In genomic region chr10:72069751-72070501, GRCh38 we compare ENCODE assay signal across 9 cellular contexts. TPM values are rescaled to one million over a fixed set of nuclear protein-coding genes. Genes with fewer than 3 reads are reported as not detected.
DNase-seq lines count a peak whose midpoint lies in the region; ATAC-seq and TF ChIP-seq lines count a peak whose summit lies in the region.
"Had no signal": no experiment of that assay in that cellular context is flagged by ENCODE, and none has a peak within 500 bp of the region (broad histone marks: within the 10 kb centered on the region; RNA-seq: fewer than 3 reads in every experiment).

No MANE protein-coding gene starts in this region.

- TF ChIP-seq CTCF in BJ (IDR thresholded peaks at IDR 0.05; ENCODE audit: insufficient read depth, low read depth, low read length) (peak; percentile 26; the same call in 1 of the 2 replicates), GM10266 (IDR thresholded peaks at IDR 0.05; ENCODE audit: control insufficient read depth, insufficient read depth, low read depth, missing control alignments) (peak; percentile 33), OCI-LY7 (conservative IDR thresholded peaks at IDR 0.05; ENCODE audit: low read length) (peak; percentile 62), foreskin keratinocyte (conservative IDR thresholded peaks at IDR 0.05) (peak; percentile 58), tibial nerve (IDR thresholded peaks at IDR 0.05) (no peak)

- POLR2A ChIA-PET in BJ (lab: Charles Lee): no interaction called here
- POLR2A ChIA-PET in OCI-LY7 (lab: Charles Lee): interaction anchor here (0.7 kb wide), 1 partner anchor 28 kb away, joined by 3 read pairs; no protein-coding TSS in a partner anchor

- no peak for TF ChIP-seq POLR2A in tibial nerve (IDR thresholded peaks at IDR 0.05)

- H3K4me1 ChIP-seq in OCI-LY7 (ENCODE audit: insufficient read depth, low read length, poor library complexity, severe bottlenecking) (peaks cover under 1% of the 10 kb centered on the region), foreskin keratinocyte (no peaks in the 10 kb centered on the region), tibial nerve (peaks cover 0 to 26% (median 0%) of the 10 kb centered on the region in 4 donors)

- no peak for DNase-seq in BJ (ENCODE audit: low read depth)
- no peak for DNase-seq in GM10266 (ENCODE audit: extremely low spot score)
- no peak for DNase-seq in OCI-LY7 (ENCODE audit: low spot score)
- DNase-seq in foreskin keratinocyte: no peak
- DNase-seq in tibial nerve (ENCODE audit: low spot score in 2 of 2): no peak
- DNase-seq in SIG-M5 treated with dmso at 0.1 percent for 504 hours (lab: John Stamatoyannopoulos, UW; ENCODE audit: unreplicated experiment): no peak
- DNase-seq: SIG-M5 had no signal

- no peak for TF ChIP-seq EP300 in tibial nerve (IDR thresholded peaks at IDR 0.05)

- H3K9me3 ChIP-seq in OCI-LY7 (ENCODE audit: low read length) (no peaks in the 10 kb centered on the region), tibial nerve (peaks cover 0 to 10% (median 0%) of the 10 kb centered on the region in 4 donors)

- H3K4me3 ChIP-seq in BJ (ENCODE audit: low read depth, low read length): no peak overlapping the region
- no peak overlapping the region for H3K4me3 ChIP-seq in OCI-LY7 (ENCODE audit: low read depth, low read length, poor library complexity, severe bottlenecking)
- H3K4me3 ChIP-seq in tibial nerve: no peak overlapping the region

- no peaks in the 10 kb centered on the region for H3K79me2 ChIP-seq in OCI-LY7 (ENCODE audit: insufficient read depth, low read depth, low read length)

- CTCF ChIA-PET in BJ (lab: Yijun Ruan, JAX): interaction anchor here (0.5 to 1.1 kb wide), 5 partner anchors 25 to 1364 kb away, joined by 3 read pairs; no protein-coding TSS in a partner anchor
- CTCF ChIA-PET in OCI-LY7 (lab: Charles Lee; ENCODE audit: unreplicated experiment): interaction anchor here (0.6 kb wide), 2 partner anchors 9 to 16 kb away, joined by 3 to 8 read pairs; no protein-coding TSS in a partner anchor

- H3K27me3 ChIP-seq in BJ (ENCODE audit: control insufficient read depth, insufficient read depth, low read length) (peaks cover 5% of the 10 kb centered on the region), foreskin keratinocyte (no peaks in the 10 kb centered on the region), tibial nerve (no peaks in the 10 kb centered on the region)

- ATAC-seq in foreskin keratinocyte (no peak), HG02885 (IDR thresholded peaks at IDR 0.05; ENCODE audit: poor library complexity, unreplicated experiment) (no peak), HG02759 (IDR thresholded peaks at IDR 0.05; ENCODE audit: unreplicated experiment) (no peak)

- intact Hi-C loops in OCI-LY7 (cut with micrococcal nuclease; ENCODE audit: unreplicated experiment): no loop called here

- no peaks in the 10 kb centered on the region for H3K36me3 ChIP-seq in BJ (ENCODE audit: control insufficient read depth, insufficient read depth, low read length)
- H3K36me3 ChIP-seq in OCI-LY7 (ENCODE audit: insufficient read depth, low read length): no peaks in the 10 kb centered on the region
- H3K36me3 ChIP-seq in tibial nerve: peaks cover 0 to 17% (median 0%) of the 10 kb centered on the region in 3 donors

- H2AFZ ChIP-seq in OCI-LY7 (ENCODE audit: low read length): no peak overlapping the region

- H4K20me1 ChIP-seq in OCI-LY7 (ENCODE audit: insufficient read depth, low read length): no peaks in the 10 kb centered on the region

- no peak overlapping the region for H3K4me2 ChIP-seq in OCI-LY7 (ENCODE audit: low read length)

- BruUV-seq in OCI-LY7 (replicated peaks; lab: Mats Ljungman, UMichigan): no TSS peak

- no peak overlapping the region for H3K27ac ChIP-seq in OCI-LY7 (ENCODE audit: low read depth, low read length, poor library complexity, severe bottlenecking)
- no peak overlapping the region for H3K27ac ChIP-seq in foreskin keratinocyte
- no peak overlapping the region for H3K27ac ChIP-seq in tibial nerve

- H3K9me2 ChIP-seq in OCI-LY7 (ENCODE audit: insufficient read depth, low read length): no peaks in the 10 kb centered on the region

- 76 to 77% methylated on average over 7 of the region's 7 CpGs for WGBS in tibial nerve, 2 donors

RNA-seq across cellular contexts. Expression of gene SPOCK2, which starts 18.4 kb away (rescaled TPM):
- polyA plus RNA-seq in BJ (2011; rRNA removed) (0.04 and 0.06 TPM in 2 replicates), foreskin keratinocyte (0.11 and 0.18 TPM in 2 replicates)
- polyA minus RNA-seq in BJ (2011; rRNA and poly(A)+ RNA removed): 0.09 and 0.21 TPM in 2 replicates
- total RNA-seq in OCI-LY7 (2014; rRNA removed; shearing (Covaris generic)): 0.76 and 2.2 TPM in 2 replicates
- total RNA-seq in OCI-LY7 (2022) (6.3 and 7.5 TPM in 2 replicates), foreskin keratinocyte (0.14 and 0.27 TPM in 2 replicates), tibial nerve (1 to 10 TPM; 2.1 to 9.9 (median 5.0) TPM)

Comparison
In these comparisons a context has a peak if more than half of its experiments do, and no peak if none do; other contexts are left out.
1. CTCF ChIP-seq: peak in BJ (single experiment), GM10266 (single experiment), OCI-LY7 (single experiment) and foreskin keratinocyte (single experiment); none in tibial nerve (0 of 5).